Comparison of ENCODE assay signal across 8 cellular contexts in genomic region chr22:42613869-42614268, GRCh38. TPM values are rescaled to one million over a fixed set of nuclear protein-coding genes. Genes with fewer than 3 reads are reported as not detected.
DNase-seq lines count a peak whose midpoint lies in the region; ATAC-seq and TF ChIP-seq lines count a peak whose summit lies in the region.

No MANE protein-coding gene starts in this region.

- TSS peak; percentile 46 for BruUV-seq in PC-3 (replicated peaks; lab: Mats Ljungman, UMichigan)

- CTCF ChIA-PET in activated CD4-positive, alpha-beta T cell treated with anti-CD3 and anti-CD28 coated beads for 36 hours (lab: Charles Lee): interaction anchor here (0.6 to 1.1 kb wide), 2 partner anchors 29 to 40 kb away, joined by 3 read pairs; no protein-coding TSS in a partner anchor
- CTCF ChIA-PET in PC-3 (lab: Charles Lee): interaction anchor here (1.5 kb wide), 1 partner anchor 206 kb away, joined by 3 read pairs; no protein-coding TSS in a partner anchor

- H3K36me3 Mint-ChIP-seq in activated CD4-positive, alpha-beta T cell treated with anti-CD3 and anti-CD28 coated beads for 36 hours (ENCODE audit: low read depth): peaks cover 31% of the 10 kb centered on the region
- peaks cover 7% of the 10 kb centered on the region for H3K36me3 Mint-ChIP-seq in neural crest cell (ENCODE audit: low read depth)

- H3K4me3 ChIP-seq in PC-3 (ENCODE audit: low read length): peak overlapping the region; percentile 87
- peak overlapping the region; percentile 75 for H3K4me3 ChIP-seq in effector memory CD4-positive, alpha-beta T cell (ENCODE audit: insufficient read depth, low read depth, low read length, poor library complexity, severe bottlenecking)

- H3K9me2 ChIP-seq in PC-3 (replicated peaks; ENCODE audit: low read length): no peaks in the 10 kb centered on the region

- H4K20me1 ChIP-seq in PC-3 (ENCODE audit: low read length): peaks cover 20% of the 10 kb centered on the region; the same call in 1 of the 2 replicates

- no peak for TF ChIP-seq CTCF in PC-3 (conservative IDR thresholded peaks at IDR 0.05; ENCODE audit: low read depth, low read length)
- no peak for TF ChIP-seq CTCF in neural crest cell (conservative IDR thresholded peaks at IDR 0.05)

- DNase-seq in activated CD4-positive, alpha-beta T cell treated with anti-CD3 and anti-CD28 coated beads for 36 hours: no peak
- no peak for DNase-seq in activated CD4-positive, alpha-beta T cell treated with anti-CD3 and anti-CD28 coated beads, Interleukin-2, amount 50 U/mL, for 48 hours
- DNase-seq in PC-3 (peak; percentile 13), neural crest cell (ENCODE audit: low read depth, low spot score) (no peak), cortex of kidney (lab: John Stamatoyannopoulos, UW) (no peak), DMS79 (lab: John Stamatoyannopoulos, UW) (no peak)
- DNase-seq in effector memory CD4-positive, alpha-beta T cell: no peak

- H3K4me1 Mint-ChIP-seq in activated CD4-positive, alpha-beta T cell treated with anti-CD3 and anti-CD28 coated beads for 36 hours: peaks cover 60% of the 10 kb centered on the region
- H3K4me1 Mint-ChIP-seq in neural crest cell: peaks cover 63% of the 10 kb centered on the region

- peaks cover 10% of the 10 kb centered on the region; the same call in 1 of the 2 replicates for H3K36me3 ChIP-seq in PC-3 (ENCODE audit: low read depth, low read length)
- H3K36me3 ChIP-seq in effector memory CD4-positive, alpha-beta T cell (ENCODE audit: control insufficient read depth, insufficient read depth, low read length): peaks cover 6% of the 10 kb centered on the region

- no peaks in the 10 kb centered on the region for H3K27me3 ChIP-seq in PC-3 (ENCODE audit: low read length)
- H3K27me3 ChIP-seq in effector memory CD4-positive, alpha-beta T cell (replicated peaks; ENCODE audit: control insufficient read depth, insufficient read depth, low read length, poor library complexity, severe bottlenecking): no peaks in the 10 kb centered on the region

- peak overlapping the region; percentile 97 for H3K4me3 Mint-ChIP-seq in activated CD4-positive, alpha-beta T cell treated with anti-CD3 and anti-CD28 coated beads for 36 hours
- H3K4me3 Mint-ChIP-seq in neural crest cell: peak overlapping the region; percentile 96

- peaks cover 55% of the 10 kb centered on the region for H3K79me2 ChIP-seq in PC-3 (ENCODE audit: low read length)

- H3K9me3 ChIP-seq in PC-3 (ENCODE audit: low read length): no peaks in the 10 kb centered on the region
- no peaks in the 10 kb centered on the region for H3K9me3 ChIP-seq in effector memory CD4-positive, alpha-beta T cell (ENCODE audit: control insufficient read depth, low read length)

- intact Hi-C loops in activated CD4-positive, alpha-beta T cell treated with anti-CD3 and anti-CD28 coated beads for 36 hours (cut with DNase I, micrococcal nuclease): loop anchor here (1.0 to 10.0 kb wide), 13 partner anchors 28 to 1329 kb away; partner anchors contain the start of genes ARFGAP3 (in 1 of the 2), CYB5R3 (in 1 of the 2), NAGA (in 1 of the 2) and NDUFA6 (in 1 of the 2)
- intact Hi-C loops in PC-3 (cut with micrococcal nuclease): no loop called here

- H3K27ac ChIP-seq in PC-3 (ENCODE audit: low read length): peak overlapping the region; percentile 97
- H3K27ac ChIP-seq in effector memory CD4-positive, alpha-beta T cell (ENCODE audit: insufficient read depth, low read length, poor library complexity, severe bottlenecking): peak overlapping the region; percentile 94

- peak overlapping the region; percentile 82 for H3K4me2 ChIP-seq in PC-3 (ENCODE audit: low read length)

- H3K9ac ChIP-seq in PC-3 (ENCODE audit: low read length): peak overlapping the region; percentile 96

- H3K27me3 Mint-ChIP-seq in activated CD4-positive, alpha-beta T cell treated with anti-CD3 and anti-CD28 coated beads for 36 hours: no peaks in the 10 kb centered on the region
- H3K27me3 Mint-ChIP-seq in neural crest cell (ENCODE audit: low read depth): peaks cover 11% of the 10 kb centered on the region

- peaks cover 14% of the 10 kb centered on the region for H3K4me1 ChIP-seq in PC-3 (ENCODE audit: insufficient read depth, low read length)
- H3K4me1 ChIP-seq in effector memory CD4-positive, alpha-beta T cell (ENCODE audit: control insufficient read depth, insufficient read depth, low read length, poor library complexity, severe bottlenecking): peaks cover 46% of the 10 kb centered on the region

- POLR2A ChIA-PET in activated CD4-positive, alpha-beta T cell treated with anti-CD3 and anti-CD28 coated beads for 36 hours (lab: Charles Lee): interaction anchor here (0.5 to 2.6 kb wide), 6 partner anchors 32 to 771 kb away, joined by 3 to 53 read pairs (median 4); partner anchors contain the start of genes CYB5R3 and NDUFA6
- POLR2A ChIA-PET in PC-3 (lab: Charles Lee; ENCODE audit: unreplicated experiment): interaction anchor here (0.6 kb wide), 1 partner anchor 537 kb away, joined by 20 read pairs; the partner anchor contains the start of gene TSPO

- no peak for ATAC-seq in activated CD4-positive, alpha-beta T cell treated with anti-CD3 and anti-CD28 coated beads for 36 hours
- ATAC-seq in PC-3: no peak
- no peak for ATAC-seq in activated CD4-positive, CD25-positive, alpha-beta regulatory T cell treated with anti-CD3 and anti-CD28 coated beads, Interleukin-2, amount 50 U/mL, for 24 hours

- no peaks in the 10 kb centered on the region for H3K9me3 Mint-ChIP-seq in activated CD4-positive, alpha-beta T cell treated with anti-CD3 and anti-CD28 coated beads for 36 hours (ENCODE audit: low read depth)
- no peaks in the 10 kb centered on the region for H3K9me3 Mint-ChIP-seq in neural crest cell

- peak overlapping the region; percentile 73; the same call in 1 of the 2 replicates for H2AFZ ChIP-seq in PC-3 (ENCODE audit: low read length)

- H3F3A ChIP-seq in PC-3 (ENCODE audit: low read length, unreplicated experiment): no peaks in the 10 kb centered on the region

- H3K27ac Mint-ChIP-seq in activated CD4-positive, alpha-beta T cell treated with anti-CD3 and anti-CD28 coated beads for 36 hours: peak overlapping the region; percentile 99
- H3K27ac Mint-ChIP-seq in neural crest cell (ENCODE audit: unreplicated experiment): peak overlapping the region; percentile 96

RNA-seq across cellular contexts. Expression of gene POLDIP3, which starts 0.8 kb away (rescaled TPM):
- total RNA-seq in activated CD4-positive, alpha-beta T cell treated with anti-CD3 and anti-CD28 coated beads for 36 hours: 10 to 100 TPM; 77.6 to 88.6 TPM
- total RNA-seq in PC-3 (2014; rRNA removed) (32.4 and 47.2 TPM in 2 replicates), neural crest cell (110 and 114 TPM in 2 replicates)

RNA-seq across cellular contexts. Expression of gene ATP5MGL, which starts 26.5 kb away (rescaled TPM):
- under 1 TPM; 0.54 to 0.69 TPM for total RNA-seq in activated CD4-positive, alpha-beta T cell treated with anti-CD3 and anti-CD28 coated beads for 36 hours
- total RNA-seq in PC-3 (2014; rRNA removed) (not detected in 2 replicates), neural crest cell (0.66 and 1.3 TPM in 2 replicates)

RNA-seq across cellular contexts. Expression of gene CYB5R3, which starts 35.3 kb away (rescaled TPM):
- 100 to 1,000 TPM in 1 of 2 experiments, 10 to 100 TPM in 1; 79.5 to 101 TPM for total RNA-seq in activated CD4-positive, alpha-beta T cell treated with anti-CD3 and anti-CD28 coated beads for 36 hours
- 64.2 and 73.3 TPM in 2 replicates for total RNA-seq in PC-3 (2014; rRNA removed)
- total RNA-seq in neural crest cell: 105 and 106 TPM in 2 replicates
